1 cellular context compared by ENCODE assay signal in the genomic region with DNA sequence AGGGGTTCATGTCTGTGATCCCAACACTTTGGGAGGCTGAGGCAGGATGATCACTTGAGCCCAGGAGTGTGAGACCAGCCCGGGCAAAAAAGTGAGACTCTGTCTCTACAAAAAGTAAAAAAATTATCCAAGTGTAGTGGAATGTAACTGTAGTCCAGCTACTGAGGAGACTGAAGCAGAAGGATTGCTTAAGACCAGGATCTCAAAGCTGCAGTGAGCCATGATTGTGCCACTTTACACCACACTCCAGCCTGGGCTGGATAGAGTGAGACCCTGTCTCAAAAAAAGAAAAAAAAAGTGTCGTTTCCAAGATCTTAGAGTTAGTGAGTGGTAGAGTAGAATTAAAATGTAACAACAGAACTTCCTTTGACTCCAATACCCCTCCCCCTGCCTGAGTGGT.
TF ChIP-seq lines count a peak whose summit lies in the region.

No MANE protein-coding gene starts in this region.

TF ChIP-seq in HepG2, 621 proteins besides CTCF, POLR2A, EP300 and RAD21:
- no peak for TF ChIP-seq NCOA2 (CRISPR knock-in tag; IDR thresholded peaks at IDR 0.05)
- no peak for TF ChIP-seq ZNF570 (CRISPR knock-in tag; IDR thresholded peaks at IDR 0.05; ENCODE audit: borderline replicate concordance)
- no peak for TF ChIP-seq SETDB1 (CRISPR knock-in tag; IDR thresholded peaks at IDR 0.05; ENCODE audit: borderline replicate concordance)
- TF ChIP-seq FOXO1 (CRISPR knock-in tag; IDR thresholded peaks at IDR 0.05), result no peak
- TF ChIP-seq ZNF160 (CRISPR knock-in tag; IDR thresholded peaks at IDR 0.05), result no peak
- no peak for TF ChIP-seq FOXA1 (IDR thresholded peaks at IDR 0.05)
- TF ChIP-seq FOXA1 (CRISPR knock-in tag; IDR thresholded peaks at IDR 0.05), result no peak
- TF ChIP-seq, protein P1, sequence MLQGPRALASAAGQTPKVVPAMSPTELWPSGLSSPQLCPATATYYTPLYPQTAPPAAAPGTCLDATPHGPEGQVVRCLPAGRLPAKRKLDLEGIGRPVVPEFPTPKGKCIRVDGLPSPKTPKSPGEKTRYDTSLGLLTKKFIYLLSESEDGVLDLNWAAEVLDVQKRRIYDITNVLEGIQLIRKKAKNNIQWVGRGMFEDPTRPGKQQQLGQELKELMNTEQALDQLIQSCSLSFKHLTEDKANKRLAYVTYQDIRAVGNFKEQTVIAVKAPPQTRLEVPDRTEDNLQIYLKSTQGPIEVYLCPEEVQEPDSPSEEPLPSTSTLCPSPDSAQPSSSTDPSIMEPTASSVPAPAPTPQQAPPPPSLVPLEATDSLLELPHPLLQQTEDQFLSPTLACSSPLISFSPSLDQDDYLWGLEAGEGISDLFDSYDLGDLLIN (CRISPR knock-in tag; IDR thresholded peaks at IDR 0.05; ENCODE audit: borderline replicate concordance), result no peak
- TF ChIP-seq ZNF678 (CRISPR knock-in tag; IDR thresholded peaks at IDR 0.05), result no peak
- TF ChIP-seq RXRA (CRISPR knock-in tag; IDR thresholded peaks at IDR 0.05), result no peak
- no peak for TF ChIP-seq FOXM1 (CRISPR knock-in tag; IDR thresholded peaks at IDR 0.05)
- TF ChIP-seq, protein P2, sequence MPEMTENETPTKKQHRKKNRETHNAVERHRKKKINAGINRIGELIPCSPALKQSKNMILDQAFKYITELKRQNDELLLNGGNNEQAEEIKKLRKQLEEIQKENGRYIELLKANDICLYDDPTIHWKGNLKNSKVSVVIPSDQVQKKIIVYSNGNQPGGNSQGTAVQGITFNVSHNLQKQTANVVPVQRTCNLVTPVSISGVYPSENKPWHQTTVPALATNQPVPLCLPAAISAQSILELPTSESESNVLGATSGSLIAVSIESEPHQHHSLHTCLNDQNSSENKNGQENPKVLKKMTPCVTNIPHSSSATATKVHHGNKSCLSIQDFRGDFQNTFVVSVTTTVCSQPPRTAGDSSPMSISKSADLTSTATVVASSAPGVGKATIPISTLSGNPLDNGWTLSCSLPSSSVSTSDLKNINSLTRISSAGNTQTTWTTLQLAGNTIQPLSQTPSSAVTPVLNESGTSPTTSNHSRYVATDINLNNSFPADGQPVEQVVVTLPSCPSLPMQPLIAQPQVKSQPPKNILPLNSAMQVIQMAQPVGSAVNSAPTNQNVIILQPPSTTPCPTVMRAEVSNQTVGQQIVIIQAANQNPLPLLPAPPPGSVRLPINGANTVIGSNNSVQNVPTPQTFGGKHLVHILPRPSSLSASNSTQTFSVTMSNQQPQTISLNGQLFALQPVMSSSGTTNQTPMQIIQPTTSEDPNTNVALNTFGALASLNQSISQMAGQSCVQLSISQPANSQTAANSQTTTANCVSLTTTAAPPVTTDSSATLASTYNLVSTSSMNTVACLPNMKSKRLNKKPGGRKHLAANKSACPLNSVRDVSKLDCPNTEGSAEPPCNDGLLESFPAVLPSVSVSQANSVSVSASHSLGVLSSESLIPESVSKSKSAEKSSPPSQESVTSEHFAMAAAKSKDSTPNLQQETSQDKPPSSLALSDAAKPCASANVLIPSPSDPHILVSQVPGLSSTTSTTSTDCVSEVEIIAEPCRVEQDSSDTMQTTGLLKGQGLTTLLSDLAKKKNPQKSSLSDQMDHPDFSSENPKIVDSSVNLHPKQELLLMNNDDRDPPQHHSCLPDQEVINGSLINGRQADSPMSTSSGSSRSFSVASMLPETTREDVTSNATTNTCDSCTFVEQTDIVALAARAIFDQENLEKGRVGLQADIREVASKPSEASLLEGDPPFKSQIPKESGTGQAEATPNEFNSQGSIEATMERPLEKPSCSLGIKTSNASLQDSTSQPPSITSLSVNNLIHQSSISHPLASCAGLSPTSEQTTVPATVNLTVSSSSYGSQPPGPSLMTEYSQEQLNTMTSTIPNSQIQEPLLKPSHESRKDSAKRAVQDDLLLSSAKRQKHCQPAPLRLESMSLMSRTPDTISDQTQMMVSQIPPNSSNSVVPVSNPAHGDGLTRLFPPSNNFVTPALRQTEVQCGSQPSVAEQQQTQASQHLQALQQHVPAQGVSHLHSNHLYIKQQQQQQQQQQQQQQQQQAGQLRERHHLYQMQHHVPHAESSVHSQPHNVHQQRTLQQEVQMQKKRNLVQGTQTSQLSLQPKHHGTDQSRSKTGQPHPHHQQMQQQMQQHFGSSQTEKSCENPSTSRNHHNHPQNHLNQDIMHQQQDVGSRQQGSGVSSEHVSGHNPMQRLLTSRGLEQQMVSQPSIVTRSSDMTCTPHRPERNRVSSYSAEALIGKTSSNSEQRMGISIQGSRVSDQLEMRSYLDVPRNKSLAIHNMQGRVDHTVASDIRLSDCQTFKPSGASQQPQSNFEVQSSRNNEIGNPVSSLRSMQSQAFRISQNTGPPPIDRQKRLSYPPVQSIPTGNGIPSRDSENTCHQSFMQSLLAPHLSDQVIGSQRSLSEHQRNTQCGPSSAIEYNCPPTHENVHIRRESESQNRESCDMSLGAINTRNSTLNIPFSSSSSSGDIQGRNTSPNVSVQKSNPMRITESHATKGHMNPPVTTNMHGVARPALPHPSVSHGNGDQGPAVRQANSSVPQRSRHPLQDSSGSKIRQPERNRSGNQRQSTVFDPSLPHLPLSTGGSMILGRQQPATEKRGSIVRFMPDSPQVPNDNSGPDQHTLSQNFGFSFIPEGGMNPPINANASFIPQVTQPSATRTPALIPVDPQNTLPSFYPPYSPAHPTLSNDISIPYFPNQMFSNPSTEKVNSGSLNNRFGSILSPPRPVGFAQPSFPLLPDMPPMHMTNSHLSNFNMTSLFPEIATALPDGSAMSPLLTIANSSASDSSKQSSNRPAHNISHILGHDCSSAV (CRISPR knock-in tag; IDR thresholded peaks at IDR 0.05; ENCODE audit: borderline replicate concordance), result no peak
- TF ChIP-seq, protein P3, sequence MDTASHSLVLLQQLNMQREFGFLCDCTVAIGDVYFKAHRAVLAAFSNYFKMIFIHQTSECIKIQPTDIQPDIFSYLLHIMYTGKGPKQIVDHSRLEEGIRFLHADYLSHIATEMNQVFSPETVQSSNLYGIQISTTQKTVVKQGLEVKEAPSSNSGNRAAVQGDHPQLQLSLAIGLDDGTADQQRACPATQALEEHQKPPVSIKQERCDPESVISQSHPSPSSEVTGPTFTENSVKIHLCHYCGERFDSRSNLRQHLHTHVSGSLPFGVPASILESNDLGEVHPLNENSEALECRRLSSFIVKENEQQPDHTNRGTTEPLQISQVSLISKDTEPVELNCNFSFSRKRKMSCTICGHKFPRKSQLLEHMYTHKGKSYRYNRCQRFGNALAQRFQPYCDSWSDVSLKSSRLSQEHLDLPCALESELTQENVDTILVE (CRISPR knock-in tag; IDR thresholded peaks at IDR 0.05), result no peak
- TF ChIP-seq ZNF138 (CRISPR knock-in tag; IDR thresholded peaks at IDR 0.05; ENCODE audit: low read depth), result no peak
- TF ChIP-seq MED1 (CRISPR knock-in tag; IDR thresholded peaks at IDR 0.05), result no peak
- TF ChIP-seq ZBTB20 (CRISPR knock-in tag; IDR thresholded peaks at IDR 0.05; ENCODE audit: borderline replicate concordance, low read depth), result no peak
- TF ChIP-seq ZNF614 (CRISPR knock-in tag; IDR thresholded peaks at IDR 0.05; ENCODE audit: borderline replicate concordance), result no peak
- TF ChIP-seq, protein P4, sequence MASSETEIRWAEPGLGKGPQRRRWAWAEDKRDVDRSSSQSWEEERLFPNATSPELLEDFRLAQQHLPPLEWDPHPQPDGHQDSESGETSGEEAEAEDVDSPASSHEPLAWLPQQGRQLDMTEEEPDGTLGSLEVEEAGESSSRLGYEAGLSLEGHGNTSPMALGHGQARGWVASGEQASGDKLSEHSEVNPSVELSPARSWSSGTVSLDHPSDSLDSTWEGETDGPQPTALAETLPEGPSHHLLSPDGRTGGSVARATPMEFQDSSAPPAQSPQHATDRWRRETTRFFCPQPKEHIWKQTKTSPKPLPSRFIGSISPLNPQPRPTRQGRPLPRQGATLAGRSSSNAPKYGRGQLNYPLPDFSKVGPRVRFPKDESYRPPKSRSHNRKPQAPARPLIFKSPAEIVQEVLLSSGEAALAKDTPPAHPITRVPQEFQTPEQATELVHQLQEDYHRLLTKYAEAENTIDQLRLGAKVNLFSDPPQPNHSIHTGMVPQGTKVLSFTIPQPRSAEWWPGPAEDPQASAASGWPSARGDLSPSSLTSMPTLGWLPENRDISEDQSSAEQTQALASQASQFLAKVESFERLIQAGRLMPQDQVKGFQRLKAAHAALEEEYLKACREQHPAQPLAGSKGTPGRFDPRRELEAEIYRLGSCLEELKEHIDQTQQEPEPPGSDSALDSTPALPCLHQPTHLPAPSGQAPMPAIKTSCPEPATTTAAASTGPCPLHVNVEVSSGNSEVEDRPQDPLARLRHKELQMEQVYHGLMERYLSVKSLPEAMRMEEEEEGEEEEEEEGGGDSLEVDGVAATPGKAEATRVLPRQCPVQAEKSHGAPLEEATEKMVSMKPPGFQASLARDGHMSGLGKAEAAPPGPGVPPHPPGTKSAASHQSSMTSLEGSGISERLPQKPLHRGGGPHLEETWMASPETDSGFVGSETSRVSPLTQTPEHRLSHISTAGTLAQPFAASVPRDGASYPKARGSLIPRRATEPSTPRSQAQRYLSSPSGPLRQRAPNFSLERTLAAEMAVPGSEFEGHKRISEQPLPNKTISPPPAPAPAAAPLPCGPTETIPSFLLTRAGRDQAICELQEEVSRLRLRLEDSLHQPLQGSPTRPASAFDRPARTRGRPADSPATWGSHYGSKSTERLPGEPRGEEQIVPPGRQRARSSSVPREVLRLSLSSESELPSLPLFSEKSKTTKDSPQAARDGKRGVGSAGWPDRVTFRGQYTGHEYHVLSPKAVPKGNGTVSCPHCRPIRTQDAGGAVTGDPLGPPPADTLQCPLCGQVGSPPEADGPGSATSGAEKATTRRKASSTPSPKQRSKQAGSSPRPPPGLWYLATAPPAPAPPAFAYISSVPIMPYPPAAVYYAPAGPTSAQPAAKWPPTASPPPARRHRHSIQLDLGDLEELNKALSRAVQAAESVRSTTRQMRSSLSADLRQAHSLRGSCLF (CRISPR knock-in tag; IDR thresholded peaks at IDR 0.05; ENCODE audit: borderline replicate concordance), result no peak
